Comparison of ENCODE assay signal across 2 cellular contexts in genomic region chr18:60537074-60537473, GRCh38.
TF ChIP-seq lines count a peak whose summit lies in the region.

No MANE protein-coding gene starts in this region.

TF ChIP-seq in IMR-90, 13 proteins besides CTCF, POLR2A, EP300 and RAD21 (continued from another document):
- TF ChIP-seq NFE2L2 (IDR thresholded peaks at IDR 0.05; ENCODE audit: low read depth, low read length) (peak; percentile 74), USF2 (IDR thresholded peaks at IDR 0.05; ENCODE audit: low read depth, low read length) (no peak), MXI1 (IDR thresholded peaks at IDR 0.05; ENCODE audit: borderline replicate concordance, low read depth, low read length) (no peak)

TF ChIP-seq in SK-N-SH, 30 proteins besides CTCF, POLR2A, EP300 and RAD21 (continued from another document):
- TF ChIP-seq, protein P1, sequence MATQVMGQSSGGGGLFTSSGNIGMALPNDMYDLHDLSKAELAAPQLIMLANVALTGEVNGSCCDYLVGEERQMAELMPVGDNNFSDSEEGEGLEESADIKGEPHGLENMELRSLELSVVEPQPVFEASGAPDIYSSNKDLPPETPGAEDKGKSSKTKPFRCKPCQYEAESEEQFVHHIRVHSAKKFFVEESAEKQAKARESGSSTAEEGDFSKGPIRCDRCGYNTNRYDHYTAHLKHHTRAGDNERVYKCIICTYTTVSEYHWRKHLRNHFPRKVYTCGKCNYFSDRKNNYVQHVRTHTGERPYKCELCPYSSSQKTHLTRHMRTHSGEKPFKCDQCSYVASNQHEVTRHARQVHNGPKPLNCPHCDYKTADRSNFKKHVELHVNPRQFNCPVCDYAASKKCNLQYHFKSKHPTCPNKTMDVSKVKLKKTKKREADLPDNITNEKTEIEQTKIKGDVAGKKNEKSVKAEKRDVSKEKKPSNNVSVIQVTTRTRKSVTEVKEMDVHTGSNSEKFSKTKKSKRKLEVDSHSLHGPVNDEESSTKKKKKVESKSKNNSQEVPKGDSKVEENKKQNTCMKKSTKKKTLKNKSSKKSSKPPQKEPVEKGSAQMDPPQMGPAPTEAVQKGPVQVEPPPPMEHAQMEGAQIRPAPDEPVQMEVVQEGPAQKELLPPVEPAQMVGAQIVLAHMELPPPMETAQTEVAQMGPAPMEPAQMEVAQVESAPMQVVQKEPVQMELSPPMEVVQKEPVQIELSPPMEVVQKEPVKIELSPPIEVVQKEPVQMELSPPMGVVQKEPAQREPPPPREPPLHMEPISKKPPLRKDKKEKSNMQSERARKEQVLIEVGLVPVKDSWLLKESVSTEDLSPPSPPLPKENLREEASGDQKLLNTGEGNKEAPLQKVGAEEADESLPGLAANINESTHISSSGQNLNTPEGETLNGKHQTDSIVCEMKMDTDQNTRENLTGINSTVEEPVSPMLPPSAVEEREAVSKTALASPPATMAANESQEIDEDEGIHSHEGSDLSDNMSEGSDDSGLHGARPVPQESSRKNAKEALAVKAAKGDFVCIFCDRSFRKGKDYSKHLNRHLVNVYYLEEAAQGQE (IDR thresholded peaks at IDR 0.05; ENCODE audit: low read depth, low read length) = no peak
- no peak for TF ChIP-seq SMC3 (IDR thresholded peaks at IDR 0.05; ENCODE audit: low read depth, low read length)
- TF ChIP-seq MXI1 (IDR thresholded peaks at IDR 0.05; ENCODE audit: low read depth, low read length) = no peak
- TF ChIP-seq, protein P2, sequence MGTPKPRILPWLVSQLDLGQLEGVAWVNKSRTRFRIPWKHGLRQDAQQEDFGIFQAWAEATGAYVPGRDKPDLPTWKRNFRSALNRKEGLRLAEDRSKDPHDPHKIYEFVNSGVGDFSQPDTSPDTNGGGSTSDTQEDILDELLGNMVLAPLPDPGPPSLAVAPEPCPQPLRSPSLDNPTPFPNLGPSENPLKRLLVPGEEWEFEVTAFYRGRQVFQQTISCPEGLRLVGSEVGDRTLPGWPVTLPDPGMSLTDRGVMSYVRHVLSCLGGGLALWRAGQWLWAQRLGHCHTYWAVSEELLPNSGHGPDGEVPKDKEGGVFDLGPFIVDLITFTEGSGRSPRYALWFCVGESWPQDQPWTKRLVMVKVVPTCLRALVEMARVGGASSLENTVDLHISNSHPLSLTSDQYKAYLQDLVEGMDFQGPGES (IDR thresholded peaks at IDR 0.05; ENCODE audit: low read depth, low read length) = no peak
- TF ChIP-seq TEAD4 (IDR thresholded peaks at IDR 0.05; ENCODE audit: borderline replicate concordance, insufficient read depth) = no peak
- TF ChIP-seq MEF2A (IDR thresholded peaks at IDR 0.05; ENCODE audit: borderline replicate concordance, low read depth) = no peak
- no peak for TF ChIP-seq ELF1 (IDR thresholded peaks at IDR 0.05)
- TF ChIP-seq RFX5 (IDR thresholded peaks at IDR 0.05; ENCODE audit: low read length) = no peak
- TF ChIP-seq FOSL2 (IDR thresholded peaks at IDR 0.05; ENCODE audit: borderline replicate concordance, low read depth) = no peak
- TF ChIP-seq, protein P3, sequence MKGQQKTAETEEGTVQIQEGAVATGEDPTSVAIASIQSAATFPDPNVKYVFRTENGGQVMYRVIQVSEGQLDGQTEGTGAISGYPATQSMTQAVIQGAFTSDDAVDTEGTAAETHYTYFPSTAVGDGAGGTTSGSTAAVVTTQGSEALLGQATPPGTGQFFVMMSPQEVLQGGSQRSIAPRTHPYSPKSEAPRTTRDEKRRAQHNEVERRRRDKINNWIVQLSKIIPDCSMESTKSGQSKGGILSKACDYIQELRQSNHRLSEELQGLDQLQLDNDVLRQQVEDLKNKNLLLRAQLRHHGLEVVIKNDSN (IDR thresholded peaks at IDR 0.05; ENCODE audit: borderline replicate concordance, low read depth) = no peak
- TF ChIP-seq, protein P4, sequence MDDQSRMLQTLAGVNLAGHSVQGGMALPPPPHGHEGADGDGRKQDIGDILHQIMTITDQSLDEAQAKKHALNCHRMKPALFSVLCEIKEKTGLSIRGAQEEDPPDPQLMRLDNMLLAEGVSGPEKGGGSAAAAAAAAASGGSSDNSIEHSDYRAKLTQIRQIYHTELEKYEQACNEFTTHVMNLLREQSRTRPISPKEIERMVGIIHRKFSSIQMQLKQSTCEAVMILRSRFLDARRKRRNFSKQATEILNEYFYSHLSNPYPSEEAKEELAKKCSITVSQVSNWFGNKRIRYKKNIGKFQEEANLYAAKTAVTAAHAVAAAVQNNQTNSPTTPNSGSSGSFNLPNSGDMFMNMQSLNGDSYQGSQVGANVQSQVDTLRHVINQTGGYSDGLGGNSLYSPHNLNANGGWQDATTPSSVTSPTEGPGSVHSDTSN (IDR thresholded peaks at IDR 0.05) = no peak
- no peak for TF ChIP-seq YY1 (IDR thresholded peaks at IDR 0.05; ENCODE audit: low read depth)
- TF ChIP-seq EZH2phosphoT487 (IDR thresholded peaks at IDR 0.05; ENCODE audit: borderline replicate concordance, low read depth) = no peak
- TF ChIP-seq GABPA (IDR thresholded peaks at IDR 0.05; ENCODE audit: low read depth) = no peak
TF ChIP-seq in SK-N-SH: peak in this region for 0.
